ENCODE assay signal across 1 cellular context in genomic region chr16:31099860-31100638, GRCh38.
TF ChIP-seq lines count a peak whose summit lies in the region.

No MANE protein-coding gene starts in this region.

TF ChIP-seq in K562, 482 proteins besides CTCF, POLR2A, EP300 and RAD21 (continued from another document):
- TF ChIP-seq HMGXB4 (CRISPR knock-in tag; IDR thresholded peaks at IDR 0.05): no peak
- TF ChIP-seq PTTG1 (tag; IDR thresholded peaks at IDR 0.05; ENCODE audit: low read depth): no peak
- TF ChIP-seq CC2D1A (IDR thresholded peaks at IDR 0.05): no peak
- TF ChIP-seq TCF7 (IDR thresholded peaks at IDR 0.05; ENCODE audit: borderline replicate concordance): no peak
- TF ChIP-seq HNRNPH1 (optimal IDR thresholded peaks at IDR 0.05; ENCODE audit: low read depth, low read length): no peak
- no peak for TF ChIP-seq TFE3 (CRISPR knock-in tag; IDR thresholded peaks at IDR 0.05)
- TF ChIP-seq ZBTB49 (CRISPR knock-in tag; IDR thresholded peaks at IDR 0.05; ENCODE audit: borderline replicate concordance): no peak
- no peak for TF ChIP-seq ETV1 (tag; conservative IDR thresholded peaks at IDR 0.05; ENCODE audit: low read depth)
- no peak for TF ChIP-seq ZZZ3 (IDR thresholded peaks at IDR 0.05)
- TF ChIP-seq CCNT2 (IDR thresholded peaks at IDR 0.05; ENCODE audit: borderline replicate concordance, extremely low read depth, insufficient read length, low read depth, low read length): no peak
- TF ChIP-seq CCAR2 (IDR thresholded peaks at IDR 0.05; ENCODE audit: low read depth, low read length): no peak
- no peak for TF ChIP-seq RBBP5 (IDR thresholded peaks at IDR 0.05; ENCODE audit: borderline replicate concordance, insufficient read depth, low read length, poor library complexity, severe bottlenecking)
- no peak for TF ChIP-seq JUNB (CRISPR knock-in tag; conservative IDR thresholded peaks at IDR 0.05)
- TF ChIP-seq HNRNPL (IDR thresholded peaks at IDR 0.05; ENCODE audit: low read depth, low read length): no peak
- peak; percentile 76; the same call in 1 of the 2 replicates for TF ChIP-seq MECOM (CRISPR knock-in tag; IDR thresholded peaks at IDR 0.05)
- TF ChIP-seq RBM25 (IDR thresholded peaks at IDR 0.05; ENCODE audit: low read depth, low read length, severe bottlenecking): no peak
- peak in 1 of 2 experiments; percentile 49; a peak in 1 of 4 replicates for TF ChIP-seq KDM1A (IDR thresholded peaks at IDR 0.05)
